ENCODE assay signal across 8 cellular contexts in genomic region chr2:206442854-206443734, GRCh38. TPM values are rescaled to one million over a fixed set of nuclear protein-coding genes. Genes with fewer than 3 reads are reported as not detected.
DNase-seq lines count a peak whose midpoint lies in the region; ATAC-seq, FAIRE-seq and TF ChIP-seq lines count a peak whose summit lies in the region.

Gene ADAM23, plus strand, starts transcription at chr2:206443532. Its CDS starts 335 bp downstream, at chr2:206443867.

- peak within 1 kb of the TSS; percentile 82 for H3K4me2 ChIP-seq in PC-3 (ENCODE audit: low read length)

- DNase-seq in A172 (ENCODE audit: low spot score) (peak; percentile 41), GM18507 (ENCODE audit: extremely low spot score, insufficient read length, low read depth) (peak; percentile 37), PC-3 (peak; percentile 12), glutamatergic neuron (peak; percentile 85), omental fat pad (ENCODE audit: low spot score) (no peak), urothelium cell line (ENCODE audit: low spot score) (peak; percentile 92)

- ATAC-seq in HG03280 (IDR thresholded peaks at IDR 0.05; ENCODE audit: unreplicated experiment) (peak; percentile 53), PC-3 (peak; percentile 47), omental fat pad (ENCODE audit: low FRiP score) (peak; percentile 68)

- H3K9me3 ChIP-seq in PC-3 (ENCODE audit: low read length) = no peaks in the 10 kb centered on the region

- no peak for FAIRE-seq in GM18507 (lab: Jason Lieb, UNC)
- FAIRE-seq in urothelium cell line (lab: Jason Lieb, UNC) = no peak

- peak within 1 kb of the TSS; percentile 73 for H2AFZ ChIP-seq in PC-3 (ENCODE audit: low read length)

- CTCF ChIA-PET in PC-3 (lab: Charles Lee) = no interaction called here

- intact Hi-C loops in PC-3 (cut with micrococcal nuclease) = loop anchor here (5.0 kb wide), 1 partner anchor 281 kb away; no protein-coding TSS in a partner anchor

- no peak within 1 kb of the TSS for H3K9ac ChIP-seq in PC-3 (ENCODE audit: low read length)

- H3K9me3 Mint-ChIP-seq in activated naive CD4-positive, alpha-beta T cell treated with anti-CD3 and anti-CD28 coated beads, Interleukin-2, amount 50 U/mL, for 24 hours = no peaks in the 10 kb centered on the region
- peaks cover 7% of the 10 kb centered on the region for H3K9me3 Mint-ChIP-seq in glutamatergic neuron (ENCODE audit: unreplicated experiment)

- peaks cover 48% of the 10 kb centered on the region for H3K27me3 Mint-ChIP-seq in activated naive CD4-positive, alpha-beta T cell treated with anti-CD3 and anti-CD28 coated beads, Interleukin-2, amount 50 U/mL, for 24 hours
- peaks cover 4% of the 10 kb centered on the region for H3K27me3 Mint-ChIP-seq in glutamatergic neuron (ENCODE audit: unreplicated experiment)

- H3K27me3 ChIP-seq in PC-3 (ENCODE audit: low read length) = peaks cover 73% of the 10 kb centered on the region

- H3K9me2 ChIP-seq in PC-3 (replicated peaks; ENCODE audit: low read length) = no peaks in the 10 kb centered on the region

- H3K4me1 ChIP-seq in PC-3 (ENCODE audit: insufficient read depth, low read length) = no peaks in the 10 kb centered on the region

- H3K4me3 Mint-ChIP-seq in activated naive CD4-positive, alpha-beta T cell treated with anti-CD3 and anti-CD28 coated beads, Interleukin-2, amount 50 U/mL, for 24 hours = peak within 1 kb of the TSS; percentile 85
- H3K4me3 Mint-ChIP-seq in glutamatergic neuron (ENCODE audit: unreplicated experiment) = peak within 1 kb of the TSS; percentile 99

- TF ChIP-seq CTCF in PC-3 (conservative IDR thresholded peaks at IDR 0.05; ENCODE audit: low read depth, low read length) = no peak
- TF ChIP-seq CTCF in glutamatergic neuron (IDR thresholded peaks at IDR 0.05; ENCODE audit: partially characterized antibody, unreplicated experiment) = peak; percentile 30
- no peak for TF ChIP-seq CTCF in omental fat pad (IDR thresholded peaks at IDR 0.05)

- H3K36me3 ChIP-seq in PC-3 (ENCODE audit: low read depth, low read length) = no peaks in the 10 kb centered on the region

- no peaks in the 10 kb centered on the region for H3K36me3 Mint-ChIP-seq in activated naive CD4-positive, alpha-beta T cell treated with anti-CD3 and anti-CD28 coated beads, Interleukin-2, amount 50 U/mL, for 24 hours
- H3K36me3 Mint-ChIP-seq in glutamatergic neuron (ENCODE audit: unreplicated experiment) = no peaks in the 10 kb centered on the region

- H3K79me2 ChIP-seq in PC-3 (ENCODE audit: low read length) = no peaks in the 10 kb centered on the region

- no peaks in the 10 kb centered on the region for H4K20me1 ChIP-seq in PC-3 (ENCODE audit: low read length)

- H3K4me3 ChIP-seq in PC-3 (ENCODE audit: low read length) = peak within 1 kb of the TSS; percentile 64

- H3F3A ChIP-seq in PC-3 (ENCODE audit: low read length, unreplicated experiment) = no peaks in the 10 kb centered on the region

- POLR2A ChIA-PET in PC-3 (lab: Charles Lee; ENCODE audit: unreplicated experiment) = no interaction called here

- no peak within 1 kb of the TSS for H3K27ac ChIP-seq in PC-3 (ENCODE audit: low read length)

- H3K27ac Mint-ChIP-seq in activated naive CD4-positive, alpha-beta T cell treated with anti-CD3 and anti-CD28 coated beads, Interleukin-2, amount 50 U/mL, for 24 hours = no peak within 1 kb of the TSS
- H3K27ac Mint-ChIP-seq in glutamatergic neuron (ENCODE audit: unreplicated experiment) = peak within 1 kb of the TSS; percentile 84

- peaks cover 15% of the 10 kb centered on the region for H3K4me1 Mint-ChIP-seq in activated naive CD4-positive, alpha-beta T cell treated with anti-CD3 and anti-CD28 coated beads, Interleukin-2, amount 50 U/mL, for 24 hours
- H3K4me1 Mint-ChIP-seq in glutamatergic neuron (ENCODE audit: low read depth, unreplicated experiment) = peaks cover 7% of the 10 kb centered on the region

- no TSS peak for BruUV-seq in PC-3 (replicated peaks; lab: Mats Ljungman, UMichigan)

RNA-seq across cellular contexts. Expression of gene ADAM23, which starts in this region (rescaled TPM):
- 4.6 and 4.9 TPM in 2 replicates for total RNA-seq in A172 (2014; rRNA removed; shearing (Covaris generic))
- total RNA-seq in PC-3 (2014; rRNA removed) = 0.22 and 0.69 TPM in 2 replicates
- total RNA-seq in glutamatergic neuron (ENCODE audit: unreplicated experiment) = 16.4 TPM
- total RNA-seq in omental fat pad = 1 to 10 TPM in 2 of 4 donors, under 1 TPM in 2; 0.37 to 4.6 (median 2.2) TPM

Comparison
In these comparisons a context has a peak if more than half of its experiments do, and no peak if none do; other contexts are left out.
1. Peak in DNase-seq, ATAC-seq, H3K4me3 ChIP-seq and H3K4me2 ChIP-seq in PC-3; RNA of the gene not detected or under 1 TPM.